ENCODE assay signal across 22 cellular contexts in the genomic region with DNA sequence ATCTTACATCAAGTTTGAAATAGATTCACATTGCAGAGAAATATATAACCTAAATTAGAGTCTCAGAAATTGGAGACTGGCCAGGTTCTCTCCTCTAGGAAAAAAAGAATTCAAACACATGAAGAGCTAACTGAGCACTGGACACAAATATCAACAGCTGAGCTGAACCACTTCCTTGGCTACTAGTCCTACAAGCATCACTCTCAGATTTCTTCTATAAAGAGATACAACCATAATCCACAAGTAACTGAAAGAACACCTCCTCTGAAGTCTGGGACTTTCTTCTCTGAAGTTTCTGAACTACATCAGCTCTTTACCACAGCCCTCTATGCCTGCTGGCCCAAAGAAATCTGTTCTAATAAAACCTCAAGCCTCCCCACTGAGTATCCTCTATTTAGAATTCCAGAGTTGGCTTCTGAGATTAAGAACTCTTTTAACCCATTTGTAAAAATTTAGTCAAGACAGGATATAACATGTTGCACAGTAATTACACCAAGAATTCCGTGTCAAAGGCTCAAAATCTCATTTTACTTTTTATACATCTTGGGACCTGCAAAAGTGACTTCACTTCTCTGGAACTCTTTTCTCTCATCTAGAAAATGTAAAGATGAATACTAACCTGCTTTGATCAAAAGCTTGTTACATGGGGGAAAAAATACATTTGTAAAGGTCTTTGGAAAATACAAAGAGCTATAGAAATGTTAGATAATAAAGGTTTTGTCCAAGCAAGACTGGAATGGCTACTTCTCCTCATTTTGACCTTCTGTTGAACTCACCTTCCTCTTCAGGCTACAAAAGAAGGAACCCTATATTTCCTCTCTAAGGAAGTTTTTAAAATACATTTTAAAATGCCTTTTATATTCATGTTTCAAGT. TPM values are rescaled to one million over a fixed set of nuclear protein-coding genes. Genes with fewer than 3 reads are reported as not detected.
DNase-seq lines count a peak whose midpoint lies in the region; ATAC-seq lines count a peak whose summit lies in the region.
"Had no signal": no experiment of that assay in that cellular context is flagged by ENCODE, and none has a peak within 500 bp of the region (broad histone marks: within the 10 kb centered on the region; RNA-seq: fewer than 3 reads in every experiment).

No MANE protein-coding gene starts in this region.

- POLR2A ChIA-PET in naive thymus-derived CD8-positive, alpha-beta T cell (lab: Charles Lee), result no interaction called here

- in situ Hi-C loops in SK-MEL-5 (cut with HindIII; ENCODE audit: low pct_unique_long_range_greater_than_20kb, low sequenced_read_pairs), result no loop called here

- no peak overlapping the region for H3K4me3 Mint-ChIP-seq in activated T-helper 1 cell treated with anti-CD3 and anti-CD28 coated beads, Interleukin-12 subunit alpha, Interleukin-12 subunit beta, Interleukin-2, Interleukin-4 antibody, amounts not matched to agents 30 ng/mL and 10 ng/mL and 1 ng/mL, durations not matched to agents 14 hours and 24 hours and 36 hours
- no peak overlapping the region for H3K4me3 Mint-ChIP-seq in naive thymus-derived CD8-positive, alpha-beta T cell
- H3K4me3 Mint-ChIP-seq: activated CD4-positive, alpha-beta T cell treated with anti-CD3 and anti-CD28 coated beads, Interleukin-2, amount 10 ng/mL, durations not matched to agents 24 days and 14 days; activated T-cell treated with anti-CD3 and anti-CD28 coated beads, Interleukin-2, amount 50 U/mL, for 72 hours; central memory CD8-positive, alpha-beta T cell; H9 had no signal

- no peak for ATAC-seq in naive thymus-derived CD8-positive, alpha-beta T cell
- ATAC-seq: activated T-cell treated with anti-CD3 and anti-CD28 coated beads, Interleukin-2, amount 50 U/mL, for 72 hours; heart left ventricle; Panc1; upper lobe of right lung had no signal

- peaks cover 2% of the 10 kb centered on the region for H3K27me3 Mint-ChIP-seq in activated T-helper 1 cell treated with anti-CD3 and anti-CD28 coated beads, Interleukin-12 subunit alpha, Interleukin-12 subunit beta, Interleukin-2, Interleukin-4 antibody, amounts not matched to agents 30 ng/mL and 10 ng/mL and 1 ng/mL, durations not matched to agents 14 hours and 24 hours and 36 hours (ENCODE audit: insufficient read depth)
- H3K27me3 Mint-ChIP-seq in naive thymus-derived CD8-positive, alpha-beta T cell, result no peaks in the 10 kb centered on the region
- H3K27me3 Mint-ChIP-seq: activated CD4-positive, alpha-beta T cell treated with anti-CD3 and anti-CD28 coated beads, Interleukin-2, amount 10 ng/mL, durations not matched to agents 24 days and 14 days; central memory CD8-positive, alpha-beta T cell had no signal

- intact Hi-C loops in activated T-helper 1 cell treated with anti-CD3 and anti-CD28 coated beads, Interleukin-12 subunit alpha, Interleukin-12 subunit beta, Interleukin-2, Interleukin-4 antibody, amounts not matched to agents 30 ng/mL and 10 ng/mL and 1 ng/mL, durations not matched to agents 14 hours and 24 hours and 36 hours (cut with micrococcal nuclease), result no loop called here

- H3K9me3 Mint-ChIP-seq in activated T-helper 1 cell treated with anti-CD3 and anti-CD28 coated beads, Interleukin-12 subunit alpha, Interleukin-12 subunit beta, Interleukin-2, Interleukin-4 antibody, amounts not matched to agents 30 ng/mL and 10 ng/mL and 1 ng/mL, durations not matched to agents 14 hours and 24 hours and 36 hours, result no peaks in the 10 kb centered on the region
- H3K9me3 Mint-ChIP-seq in naive thymus-derived CD8-positive, alpha-beta T cell, result peaks cover 0 to 2% (median 0%) of the 10 kb centered on the region in 9 donors
- H3K9me3 Mint-ChIP-seq: activated CD4-positive, alpha-beta T cell treated with anti-CD3 and anti-CD28 coated beads, Interleukin-2, amount 10 ng/mL, durations not matched to agents 24 days and 14 days; activated T-cell treated with anti-CD3 and anti-CD28 coated beads, Interleukin-2, amount 50 U/mL, for 72 hours; central memory CD8-positive, alpha-beta T cell; H9 had no signal

- H3K4me1 Mint-ChIP-seq in activated T-helper 1 cell treated with anti-CD3 and anti-CD28 coated beads, Interleukin-12 subunit alpha, Interleukin-12 subunit beta, Interleukin-2, Interleukin-4 antibody, amounts not matched to agents 30 ng/mL and 10 ng/mL and 1 ng/mL, durations not matched to agents 14 hours and 24 hours and 36 hours (ENCODE audit: low read depth), result no peaks in the 10 kb centered on the region
- H3K4me1 Mint-ChIP-seq in naive thymus-derived CD8-positive, alpha-beta T cell, result peaks cover 0 to 5% (median 0%) of the 10 kb centered on the region in 4 donors
- H3K4me1 Mint-ChIP-seq: activated CD4-positive, alpha-beta T cell treated with anti-CD3 and anti-CD28 coated beads, Interleukin-2, amount 10 ng/mL, durations not matched to agents 24 days and 14 days; central memory CD8-positive, alpha-beta T cell had no signal

- no peak overlapping the region for H3K27ac Mint-ChIP-seq in activated T-helper 1 cell treated with anti-CD3 and anti-CD28 coated beads, Interleukin-12 subunit alpha, Interleukin-12 subunit beta, Interleukin-2, Interleukin-4 antibody, amounts not matched to agents 30 ng/mL and 10 ng/mL and 1 ng/mL, durations not matched to agents 14 hours and 24 hours and 36 hours
- H3K27ac Mint-ChIP-seq in naive thymus-derived CD8-positive, alpha-beta T cell, result no peak overlapping the region
- H3K27ac Mint-ChIP-seq: activated CD4-positive, alpha-beta T cell treated with anti-CD3 and anti-CD28 coated beads, Interleukin-2, amount 10 ng/mL, durations not matched to agents 24 days and 14 days; activated T-cell treated with anti-CD3 and anti-CD28 coated beads, Interleukin-2, amount 50 U/mL, for 72 hours; H9 had no signal

- DNase-seq in SKM-1 treated with dmso at 0.1 percent for 144 hours (lab: John Stamatoyannopoulos, UW; ENCODE audit: unreplicated experiment) (peak; percentile 39), SKM-1 (lab: John Stamatoyannopoulos, UW; ENCODE audit: unreplicated experiment) (no peak), SK-MEL-5 (ENCODE audit: low read depth, low spot score) (peak; percentile 81), fibroblast of peridontal ligament (ENCODE audit: extremely low read depth) (peak; percentile 7), NCI-H2081 (lab: John Stamatoyannopoulos, UW) (no peak), NCI-H2081 treated with DMSO at 0.1 percent for 48 hours (lab: John Stamatoyannopoulos, UW) (no peak)
- no peak for DNase-seq in activated T-helper 1 cell treated with anti-CD3 and anti-CD28 coated beads, Interleukin-12 subunit alpha, Interleukin-12 subunit beta, Interleukin-2, Interleukin-4 antibody, amounts not matched to agents 30 ng/mL and 10 ng/mL and 1 ng/mL, durations not matched to agents 14 hours and 24 hours and 36 hours (ENCODE audit: low spot score)
- no peak for DNase-seq in naive thymus-derived CD8-positive, alpha-beta T cell
- DNase-seq: ACHN; activated CD4-positive, alpha-beta T cell treated with anti-CD3 and anti-CD28 coated beads, Interleukin-2, amount 10 ng/mL, durations not matched to agents 24 days and 14 days; activated naive CD4-positive, alpha-beta T cell treated with anti-CD3 and anti-CD28 coated beads, Interleukin-2, amount 50 U/mL, for 16 hours; activated T-cell treated with anti-CD3 and anti-CD28 coated beads, Interleukin-2, amount 50 U/mL, for 72 hours; DND-41; H9; heart left ventricle; MV-4-11; NCI-H187 treated with DMSO at 0.1 percent for 48 hours; occipital lobe; upper lobe of right lung; WERI-Rb-1 had no signal

- H3K36me3 Mint-ChIP-seq in activated T-helper 1 cell treated with anti-CD3 and anti-CD28 coated beads, Interleukin-12 subunit alpha, Interleukin-12 subunit beta, Interleukin-2, Interleukin-4 antibody, amounts not matched to agents 30 ng/mL and 10 ng/mL and 1 ng/mL, durations not matched to agents 14 hours and 24 hours and 36 hours (ENCODE audit: low read depth), result no peaks in the 10 kb centered on the region
- H3K36me3 Mint-ChIP-seq in naive thymus-derived CD8-positive, alpha-beta T cell, result peaks cover 0 to 7% (median 5%) of the 10 kb centered on the region in 3 donors

RNA-seq across cellular contexts. Expression of a gene that starts 45.1 kb away (rescaled TPM):
- 32.1 and 35.6 TPM in 2 replicates for total RNA-seq in SK-MEL-5 (2014; rRNA removed; shearing (Covaris generic))
- 15.2 and 17.5 TPM in 2 replicates for polyA plus RNA-seq in SK-MEL-5 (2015; cell fraction: cytosol; rRNA removed)
- polyA plus RNA-seq in SK-MEL-5 (2015; cell fraction: nucleus; rRNA removed), result 55.9 and 101 TPM in 2 replicates
- 19.3 and 20.4 TPM in 2 replicates for total RNA-seq in activated T-helper 1 cell treated with anti-CD3 and anti-CD28 coated beads, Interleukin-12 subunit alpha, Interleukin-12 subunit beta, Interleukin-2, Interleukin-4 antibody, amounts not matched to agents 30 ng/mL and 10 ng/mL and 1 ng/mL, durations not matched to agents 14 hours and 24 hours and 36 hours
- total RNA-seq in naive thymus-derived CD8-positive, alpha-beta T cell, result 10 to 100 TPM; 33.2 to 33.7 TPM
- polyA plus RNA-seq in naive thymus-derived CD8-positive, alpha-beta T cell, result 10 to 100 TPM in 1 of 3 donors, 1 to 10 TPM in 2; 8.0 to 12.1 (median 9.7) TPM

Comparison
In these comparisons a context has a peak if more than half of its experiments do, and no peak if none do; other contexts are left out.
1. DNase-seq: peak in SKM-1 treated with dmso at 0.1 percent for 144 hours (single experiment), SK-MEL-5 (single experiment) and fibroblast of peridontal ligament (single experiment); none in SKM-1 (single experiment), activated T-helper 1 cell treated with anti-CD3 and anti-CD28 coated beads, Interleukin-12 subunit alpha, Interleukin-12 subunit beta, Interleukin-2, Interleukin-4 antibody, amounts not matched to agents 30 ng/mL and 10 ng/mL and 1 ng/mL, durations not matched to agents 14 hours and 24 hours and 36 hours (single experiment), naive thymus-derived CD8-positive, alpha-beta T cell (0 of 10), NCI-H2081 (0 of 2) and NCI-H2081 treated with DMSO at 0.1 percent for 48 hours (single experiment).